Comparison of ENCODE assay signal across 11 cellular contexts in genomic region chr21:36097427-36098230, GRCh38. TPM values are rescaled to one million over a fixed set of nuclear protein-coding genes. Genes with fewer than 3 reads are reported as not detected.
A peak's percentile ranks its signal among the peaks of the same experiment; 100 is the strongest.
DNase-seq lines count a peak whose midpoint lies in the region; ATAC-seq, FAIRE-seq and TF ChIP-seq lines count a peak whose summit lies in the region.
"Had no signal": no experiment of that assay in that cellular context is flagged by ENCODE, and none has a peak within 500 bp of the region (broad histone marks: within the 10 kb centered on the region; RNA-seq: fewer than 3 reads in every experiment).

No MANE protein-coding gene starts in this region.

- ATAC-seq in GM18861 (IDR thresholded peaks at IDR 0.05; ENCODE audit: unreplicated experiment) (peak; percentile 89), HG03469 (IDR thresholded peaks at IDR 0.05; ENCODE audit: unreplicated experiment) (peak; percentile 74), K562 (peak; percentile 93), GM21390 (IDR thresholded peaks at IDR 0.05; ENCODE audit: unreplicated experiment) (no peak), GM18517 (IDR thresholded peaks at IDR 0.05; ENCODE audit: unreplicated experiment) (no peak)

- H3K27ac ChIP-seq in K562 (ENCODE audit: extremely low read depth, low read depth, low read length), result peak overlapping the region; percentile 38; the same call in 1 of the 3 replicates

- TF ChIP-seq RAD21 in K562 (CRISPR knock-in tag; conservative IDR thresholded peaks at IDR 0.05 in 1 of 2, IDR thresholded peaks at IDR 0.05 in 1 of 2), result no peak

- no peak overlapping the region for H2AFZ ChIP-seq in K562 (ENCODE audit: low read depth, low read length)

- TF ChIP-seq CTCF in K562 (IDR thresholded peaks at IDR 0.05 in 2 of 3, conservative IDR thresholded peaks at IDR 0.05 in 1 of 3; ENCODE audit: insufficient read depth in 2 of 3, low read depth in 1 of 3, low read length in 3 of 3), result no peak
- TF ChIP-seq CTCF in nephron (IDR thresholded peaks at IDR 0.05; ENCODE audit: unreplicated experiment in 3 of 3), result no peak

- peaks cover 24% of the 10 kb centered on the region for H3K27me3 Mint-ChIP-seq in nephron (ENCODE audit: low read depth)
- H3K27me3 Mint-ChIP-seq: activated naive CD8-positive, alpha-beta T cell had no signal

- CTCF ChIA-PET in K562 (lab: Yijun Ruan, JAX; ENCODE audit: low intra/inter-chr PET ratio), result no interaction called here

- peaks cover 6% of the 10 kb centered on the region for H3K36me3 Mint-ChIP-seq in nephron (ENCODE audit: low read depth)

- H3K27me3 ChIP-seq in K562 (ENCODE audit: control insufficient read depth in 2 of 2, insufficient read depth in 2 of 2, low read length in 2 of 2), result peaks cover 0 to 2% of the 10 kb centered on the region in 2 experiments; a peak in 1 of 5 replicates

- BruUV-seq in K562 (replicated peaks; lab: Mats Ljungman, UMichigan), result no TSS peak

- TF ChIP-seq POLR2A in K562 (conservative IDR thresholded peaks at IDR 0.05), result no peak

- H3K36me3 ChIP-seq in K562 (ENCODE audit: control insufficient read depth, insufficient read depth, low read length), result no peaks in the 10 kb centered on the region

- peaks cover 14% of the 10 kb centered on the region for H3K9me3 Mint-ChIP-seq in nephron

- FAIRE-seq in K562 (lab: Jason Lieb, UNC), result no peak
- FAIRE-seq: islet of Langerhans had no signal

- no peaks in the 10 kb centered on the region for H3K79me2 ChIP-seq in K562 (ENCODE audit: control insufficient read depth, insufficient read depth, low read length)

- DNase-seq in K562 (ENCODE audit: extremely low read depth in 1 of 4, low spot score in 3 of 4) (peak in 2 of 4 experiments; percentile 55 to 67), cerebellum (ENCODE audit: low spot score) (no peak), head of caudate nucleus (no peak)
- DNase-seq: stimulated activated CD4-positive, alpha-beta T cell treated with anti-CD3 and anti-CD28 coated beads, Interleukin-1b, Interleukin-23, amount 100 ng/mL, for 48 hours had no signal

- H3K4me2 ChIP-seq in K562 (ENCODE audit: insufficient read depth, low read length), result no peak overlapping the region

- peaks cover 8% of the 10 kb centered on the region for H3K9me3 ChIP-seq in K562 (replicated peaks; ENCODE audit: control insufficient read depth, insufficient read depth, low read depth, low read length)

- in situ Hi-C loops in K562 (cut with MboI), result no loop called here

- 13% methylated on average over 9 of the region's 9 CpGs for WGBS in K562 (ENCODE audit: insufficient coverage, low coverage, missing lambda C conversion rate)

- POLR2A ChIA-PET in K562 (lab: Yijun Ruan, JAX), result interaction anchor here (0.6 kb wide), 1 partner anchor 1282 kb away, joined by 3 read pairs; no protein-coding TSS in a partner anchor

- H3K4me3 ChIP-seq in K562, result no peak overlapping the region

- no peaks in the 10 kb centered on the region; a peak in 2 of 5 replicates for H3K4me1 ChIP-seq in K562 (replicated peaks in 1 of 2; ENCODE audit: control insufficient read depth in 2 of 2, insufficient read depth in 2 of 2, low read length in 2 of 2)

- peak; percentile 41; the same call in 1 of the 2 replicates for TF ChIP-seq EP300 in K562 (IDR thresholded peaks at IDR 0.05; ENCODE audit: low read length)

- H3K9me1 ChIP-seq in K562 (ENCODE audit: control insufficient read depth, insufficient read depth, low read length), result no peaks in the 10 kb centered on the region

- no peaks in the 10 kb centered on the region for H4K20me1 ChIP-seq in K562 (replicated peaks; ENCODE audit: control insufficient read depth, insufficient read depth, low read length)

- no peaks in the 10 kb centered on the region for H3K4me1 Mint-ChIP-seq in nephron

- no peak overlapping the region for H3K9ac ChIP-seq in K562 (ENCODE audit: insufficient read depth in 1 of 2, low read depth in 2 of 2, low read length in 2 of 2)

- no peak overlapping the region for H3K4me3 Mint-ChIP-seq in nephron
- H3K4me3 Mint-ChIP-seq: activated naive CD8-positive, alpha-beta T cell had no signal

- intact Hi-C loops in K562 (cut with micrococcal nuclease), result no loop called here
- intact Hi-C loops in head of caudate nucleus (cut with DNase I), result no loop called here

- H3K27ac Mint-ChIP-seq in nephron, result peak overlapping the region; percentile 83 to 95 (median 91)
- H3K27ac Mint-ChIP-seq: activated naive CD8-positive, alpha-beta T cell had no signal

RNA-seq across cellular contexts. Expression of gene CBR1, which starts 27.8 kb away (rescaled TPM):
- total RNA-seq in K562 (2011; cell fraction: chromatin; rRNA removed; ENCODE audit: low replicate concordance), result 5.1 and 7.5 TPM in 2 replicates
- total RNA-seq in K562 (2011; cell fraction: nucleolus; rRNA removed), result 8.3 and 10.5 TPM in 2 replicates
- 8.5 and 9.1 TPM in 2 replicates for total RNA-seq in K562 (2011; cell fraction: nucleoplasm; rRNA removed)
- total RNA-seq in K562 (2014; rRNA removed), result 33.8 and 37.3 TPM in 2 replicates
- total RNA-seq in K562 (2014; rRNA removed; fragmentation: Illumina TruSeq; extraction: Trizol), result 9.5 and 12.6 TPM in 2 replicates
- total RNA-seq in K562 (2015; rRNA removed; fragmentation: Illumina TruSeq; extraction: Trizol), result 15.4 and 15.6 TPM in 2 replicates
- total RNA-seq in K562 (2021), result 15.1 and 17.6 TPM in 2 replicates
- polyA plus RNA-seq in K562 (2011; rRNA removed), result 14.8 and 21.8 TPM in 2 replicates
- polyA plus RNA-seq in K562 (2011; cell fraction: cytosol; rRNA removed), result 21.5 and 101 TPM in 2 replicates
- polyA plus RNA-seq in K562 (2011; cell fraction: nucleus; rRNA removed), result 16.1 and 19.9 TPM in 2 replicates
- polyA plus RNA-seq in K562 (2012), result 12.9 and 16.1 TPM in 2 replicates
- polyA plus RNA-seq in K562 (2014; fragmentation: Illumina TruSeq; extraction: Trizol), result 9.3 and 10.0 TPM in 2 replicates
- 1 to 10 TPM; 2.5 to 5.5 TPM for polyA plus RNA-seq in K562 (2014; fragmentation: Nextera tagmentation; extraction: Ambion mirVana)
- polyA plus RNA-seq in K562 (2014; rRNA removed), result 21.5 and 29.6 TPM in 2 replicates
- 6.4 and 9.5 TPM in 2 replicates for polyA minus RNA-seq in K562 (2011; rRNA and poly(A)+ RNA removed)
- 6.2 and 7.5 TPM in 2 replicates for polyA minus RNA-seq in K562 (2011; cell fraction: cytosol; rRNA and poly(A)+ RNA removed)
- polyA minus RNA-seq in K562 (2011; cell fraction: nucleus; rRNA and poly(A)+ RNA removed), result 6.5 and 8.0 TPM in 2 replicates
- total RNA-seq in cerebellum, result 11.1 TPM

RNA-seq across cellular contexts. Expression of gene CBR3, which starts 37.2 kb away (rescaled TPM):
- total RNA-seq in K562 (2011; cell fraction: chromatin; rRNA removed; ENCODE audit: low replicate concordance), result not detected in 2 replicates
- not detected in 2 replicates for total RNA-seq in K562 (2011; cell fraction: nucleolus; rRNA removed)
- not detected in 2 replicates for total RNA-seq in K562 (2011; cell fraction: nucleoplasm; rRNA removed)
- total RNA-seq in K562 (2014; rRNA removed), result not detected in 2 replicates
- total RNA-seq in K562 (2014; rRNA removed; fragmentation: Illumina TruSeq; extraction: Trizol), result not detected in 2 replicates
- not detected in 2 replicates for total RNA-seq in K562 (2015; rRNA removed; fragmentation: Illumina TruSeq; extraction: Trizol)
- total RNA-seq in K562 (2021), result 0.16 TPM in 1 of 2 replicates, not detected in the other
- not detected in 2 replicates for polyA plus RNA-seq in K562 (2011; rRNA removed)
- polyA plus RNA-seq in K562 (2011; cell fraction: cytosol; rRNA removed), result not detected in 2 replicates
- not detected in 2 replicates for polyA plus RNA-seq in K562 (2011; cell fraction: nucleus; rRNA removed)
- polyA plus RNA-seq in K562 (2012), result not detected in 2 replicates
- not detected in 2 replicates for polyA plus RNA-seq in K562 (2014; fragmentation: Illumina TruSeq; extraction: Trizol)
- not detected for polyA plus RNA-seq in K562 (2014; fragmentation: Nextera tagmentation; extraction: Ambion mirVana)
- polyA plus RNA-seq in K562 (2014; rRNA removed), result not detected in 2 replicates
- polyA minus RNA-seq in K562 (2011; rRNA and poly(A)+ RNA removed), result not detected in 2 replicates
- not detected in 2 replicates for polyA minus RNA-seq in K562 (2011; cell fraction: cytosol; rRNA and poly(A)+ RNA removed)
- polyA minus RNA-seq in K562 (2011; cell fraction: nucleus; rRNA and poly(A)+ RNA removed), result not detected in 2 replicates
- total RNA-seq in cerebellum, result 1.9 TPM

RNA-seq across cellular contexts. Expression of gene SETD4, which starts 37.3 kb away (rescaled TPM):
- total RNA-seq in K562 (2011; cell fraction: chromatin; rRNA removed; ENCODE audit: low replicate concordance), result 72.3 and 98.7 TPM in 2 replicates
- total RNA-seq in K562 (2011; cell fraction: nucleolus; rRNA removed), result 43.0 and 50.5 TPM in 2 replicates
- 68.0 and 93.6 TPM in 2 replicates for total RNA-seq in K562 (2011; cell fraction: nucleoplasm; rRNA removed)
- total RNA-seq in K562 (2014; rRNA removed) (16.0 and 16.1 TPM in 2 replicates), K562 (2014; rRNA removed; fragmentation: Illumina TruSeq; extraction: Trizol) (25.7 and 27.1 TPM in 2 replicates), K562 (2015; rRNA removed; fragmentation: Illumina TruSeq; extraction: Trizol) (23.6 and 23.9 TPM in 2 replicates), K562 (2021) (23.5 and 27.0 TPM in 2 replicates), cerebellum (26.9 TPM)
- polyA plus RNA-seq in K562 (2011; rRNA removed) (20.1 and 24.5 TPM in 2 replicates), K562 (2014; fragmentation: Illumina TruSeq; extraction: Trizol) (26.2 and 27.4 TPM in 2 replicates), K562 (2014; fragmentation: Nextera tagmentation; extraction: Ambion mirVana) (10 to 100 TPM; 49.2 to 51.3 TPM), K562 (2014; rRNA removed) (31.7 and 32.5 TPM in 2 replicates)
- 11.7 and 14.6 TPM in 2 replicates for polyA plus RNA-seq in K562 (2011; cell fraction: cytosol; rRNA removed)
- polyA plus RNA-seq in K562 (2011; cell fraction: nucleus; rRNA removed), result 43.3 and 46.0 TPM in 2 replicates
- polyA plus RNA-seq in K562 (2012), result 12.9 and 14.2 TPM in 2 replicates
- 22.6 and 27.8 TPM in 2 replicates for polyA minus RNA-seq in K562 (2011; rRNA and poly(A)+ RNA removed)
- polyA minus RNA-seq in K562 (2011; cell fraction: cytosol; rRNA and poly(A)+ RNA removed), result 10.6 and 18.2 TPM in 2 replicates
- 23.3 and 29.3 TPM in 2 replicates for polyA minus RNA-seq in K562 (2011; cell fraction: nucleus; rRNA and poly(A)+ RNA removed)

RNA-seq across cellular contexts. Expression of gene DOP1B, which starts 59.0 kb away (rescaled TPM):
- total RNA-seq in K562 (2011; cell fraction: chromatin; rRNA removed; ENCODE audit: low replicate concordance), result 1.3 and 1.7 TPM in 2 replicates
- total RNA-seq in K562 (2011; cell fraction: nucleolus; rRNA removed), result 1.2 and 1.8 TPM in 2 replicates
- total RNA-seq in K562 (2011; cell fraction: nucleoplasm; rRNA removed), result 1.2 and 2.0 TPM in 2 replicates
- total RNA-seq in K562 (2014; rRNA removed) (0.32 and 0.41 TPM in 2 replicates), K562 (2014; rRNA removed; fragmentation: Illumina TruSeq; extraction: Trizol) (1.2 and 1.4 TPM in 2 replicates), K562 (2015; rRNA removed; fragmentation: Illumina TruSeq; extraction: Trizol) (0.58 and 0.79 TPM in 2 replicates), K562 (2021) (1.8 and 2.2 TPM in 2 replicates), cerebellum (23.8 TPM)
- polyA plus RNA-seq in K562 (2011; rRNA removed) (0.75 and 1.1 TPM in 2 replicates), K562 (2014; fragmentation: Illumina TruSeq; extraction: Trizol) (0.64 and 0.68 TPM in 2 replicates), K562 (2014; fragmentation: Nextera tagmentation; extraction: Ambion mirVana) (under 1 TPM; 0.04 to 0.06 TPM), K562 (2014; rRNA removed) (0.45 and 0.76 TPM in 2 replicates)
- 0.58 and 1.6 TPM in 2 replicates for polyA plus RNA-seq in K562 (2011; cell fraction: cytosol; rRNA removed)
- polyA plus RNA-seq in K562 (2011; cell fraction: nucleus; rRNA removed), result 0.65 and 2.5 TPM in 2 replicates
- polyA plus RNA-seq in K562 (2012), result 1.0 and 2.3 TPM in 2 replicates
- polyA minus RNA-seq in K562 (2011; rRNA and poly(A)+ RNA removed), result 0.28 and 2.0 TPM in 2 replicates
- polyA minus RNA-seq in K562 (2011; cell fraction: cytosol; rRNA and poly(A)+ RNA removed), result 0.67 and 2.3 TPM in 2 replicates
- 0.94 and 3.0 TPM in 2 replicates for polyA minus RNA-seq in K562 (2011; cell fraction: nucleus; rRNA and poly(A)+ RNA removed)

Comparison
In these comparisons a context has a peak if more than half of its experiments do, and no peak if none do; other contexts are left out.
1. ATAC-seq: peak in GM18861 (single experiment), HG03469 (single experiment) and K562 (single experiment); none in GM21390 (single experiment) and GM18517 (single experiment).